Comparison of ENCODE assay signal across 7 cellular contexts in genomic region chr4:80680934-80681333, GRCh38.
"Had no signal": no experiment of that assay in that cellular context is flagged by ENCODE, and none has a peak within 500 bp of the region (broad histone marks: within the 10 kb centered on the region; RNA-seq: fewer than 3 reads in every experiment).

No MANE protein-coding gene starts in this region.

- DNase-seq: GDM1, GF-D8 had no signal

- ATAC-seq: GM12878 had no signal

- FAIRE-seq: GM12878, GM12891, GM12892, GM18507, GM19239 had no signal

- H3K4me3 ChIP-seq: GM12878 had no signal
